9 cellular contexts compared by ENCODE assay signal in the genomic region with DNA sequence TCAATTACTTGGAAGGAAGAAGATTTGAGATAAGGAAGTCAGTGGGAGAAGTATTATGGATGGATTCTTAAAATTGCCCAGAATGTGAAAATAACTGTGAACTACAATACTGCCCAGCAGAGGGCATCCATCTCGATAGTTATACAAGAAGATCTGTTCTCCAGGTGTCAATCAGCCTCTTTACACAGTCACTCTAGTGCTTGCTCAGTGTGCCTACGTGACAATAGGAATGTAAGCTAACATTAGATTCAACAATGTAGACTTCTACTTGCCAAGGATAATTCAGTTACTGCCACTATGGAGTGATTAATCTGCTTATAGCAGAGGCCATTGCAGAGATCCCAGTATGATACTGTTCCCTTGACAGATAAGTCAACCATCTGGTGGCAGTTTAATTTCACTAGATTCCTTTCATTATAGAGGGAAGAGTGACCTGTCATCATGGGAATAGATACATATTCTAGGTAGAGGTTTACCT. TPM values are rescaled to one million over a fixed set of nuclear protein-coding genes. Genes with fewer than 3 reads are reported as not detected.
DNase-seq lines count a peak whose midpoint lies in the region; ATAC-seq, FAIRE-seq and TF ChIP-seq lines count a peak whose summit lies in the region.
"Had no signal": no experiment of that assay in that cellular context is flagged by ENCODE, and none has a peak within 500 bp of the region (broad histone marks: within the 10 kb centered on the region; RNA-seq: fewer than 3 reads in every experiment).

No MANE protein-coding gene starts in this region.

- DNase-seq in GM06990 (ENCODE audit: extremely low read depth, insufficient read length): no peak
- peak; percentile 7 for DNase-seq in NCI-H226
- DNase-seq in activated CD4-positive, alpha-beta memory T cell treated with anti-CD3 and anti-CD28 coated beads for 36 hours: peak; percentile 20
- DNase-seq in retinal pigment epithelial cell (ENCODE audit: low read depth): no peak
- no peak for DNase-seq in SKM-1 (lab: John Stamatoyannopoulos, UW; ENCODE audit: unreplicated experiment)

- CTCF ChIA-PET in activated CD4-positive, alpha-beta memory T cell treated with anti-CD3 and anti-CD28 coated beads for 36 hours (lab: Charles Lee): interaction anchor here (0.6 to 10.9 kb wide), 23 partner anchors 9 to 316 kb away, joined by 3 to 165 read pairs (median 4); a partner anchor contains a TSS

- FAIRE-seq in A204.1 (lab: Jason Lieb, UNC): peak; percentile 39
- FAIRE-seq: colon had no signal

- H3K27me3 ChIP-seq in GM06990 (replicated peaks; ENCODE audit: control insufficient read depth, insufficient read depth, low read length) (no peaks in the 10 kb centered on the region), gastroesophageal sphincter (no peaks in the 10 kb centered on the region)

- intact Hi-C loops in activated CD4-positive, alpha-beta memory T cell treated with anti-CD3 and anti-CD28 coated beads for 36 hours (cut with micrococcal nuclease): loop anchor here (1.0 kb wide), 3 partner anchors 230 to 318 kb away; no protein-coding TSS in a partner anchor

- TF ChIP-seq CTCF in GM06990 (IDR thresholded peaks at IDR 0.05; ENCODE audit: insufficient read depth, low read length, poor library complexity, severe bottlenecking) (peak; percentile 67), gastroesophageal sphincter (IDR thresholded peaks at IDR 0.05) (peak; percentile 38 to 59 (median 55)), retinal pigment epithelial cell (conservative IDR thresholded peaks at IDR 0.05; ENCODE audit: low read depth, low read length) (peak; percentile 58)

- no peak overlapping the region for H3K27ac Mint-ChIP-seq in activated CD4-positive, alpha-beta memory T cell treated with anti-CD3 and anti-CD28 coated beads for 36 hours

- peak; percentile 46 for ATAC-seq in HG03045 (IDR thresholded peaks at IDR 0.05; ENCODE audit: unreplicated experiment)
- no peak for ATAC-seq in gastroesophageal sphincter

- H3K36me3 ChIP-seq in GM06990 (ENCODE audit: control insufficient read depth, insufficient read depth, low read length): no peaks in the 10 kb centered on the region
- no peaks in the 10 kb centered on the region for H3K36me3 ChIP-seq in gastroesophageal sphincter

- no peaks in the 10 kb centered on the region for H3K27me3 Mint-ChIP-seq in activated CD4-positive, alpha-beta memory T cell treated with anti-CD3 and anti-CD28 coated beads for 36 hours

- H3K4me1 Mint-ChIP-seq in activated CD4-positive, alpha-beta memory T cell treated with anti-CD3 and anti-CD28 coated beads for 36 hours (ENCODE audit: low read depth): peaks cover 9% of the 10 kb centered on the region

- 5 to 28% methylated on average over 2 of the region's 2 CpGs for WGBS in gastroesophageal sphincter (ENCODE audit: low coverage in 1 of 2), 2 donors

- peaks cover 0 to 27% (median 0%) of the 10 kb centered on the region in 3 donors for H3K4me1 ChIP-seq in gastroesophageal sphincter

- no peak overlapping the region for H3K4me3 Mint-ChIP-seq in activated CD4-positive, alpha-beta memory T cell treated with anti-CD3 and anti-CD28 coated beads for 36 hours

- no peak overlapping the region for H3K27ac ChIP-seq in gastroesophageal sphincter

- POLR2A ChIA-PET in activated CD4-positive, alpha-beta memory T cell treated with anti-CD3 and anti-CD28 coated beads for 36 hours (lab: Charles Lee): no interaction called here

- no peak overlapping the region for H3K4me3 ChIP-seq in GM06990 (replicated peaks; ENCODE audit: low read depth, low read length)
- H3K4me3 ChIP-seq in gastroesophageal sphincter: no peak overlapping the region
- H3K4me3 ChIP-seq in retinal pigment epithelial cell (ENCODE audit: low read length): no peak overlapping the region

- no peak for TF ChIP-seq POLR2A in gastroesophageal sphincter (IDR thresholded peaks at IDR 0.05)

- no peaks in the 10 kb centered on the region for H3K9me3 ChIP-seq in gastroesophageal sphincter

- TF ChIP-seq EP300 in gastroesophageal sphincter (IDR thresholded peaks at IDR 0.05): no peak

- H3K9me3 Mint-ChIP-seq in activated CD4-positive, alpha-beta memory T cell treated with anti-CD3 and anti-CD28 coated beads for 36 hours: peaks cover 3% of the 10 kb centered on the region

- H3K36me3 Mint-ChIP-seq in activated CD4-positive, alpha-beta memory T cell treated with anti-CD3 and anti-CD28 coated beads for 36 hours: no peaks in the 10 kb centered on the region

RNA-seq across cellular contexts. Expression of a gene that starts 10.6 kb away (rescaled TPM):
- 10 to 100 TPM; 14.6 to 15.6 TPM for total RNA-seq in activated CD4-positive, alpha-beta memory T cell treated with anti-CD3 and anti-CD28 coated beads for 36 hours
- 100 to 1,000 TPM in 2 of 4 donors, 10 to 100 TPM in 2; 81.5 to 138 (median 107) TPM for total RNA-seq in gastroesophageal sphincter

RNA-seq across cellular contexts. Expression of a gene that starts 17.0 kb away (rescaled TPM):
- total RNA-seq in activated CD4-positive, alpha-beta memory T cell treated with anti-CD3 and anti-CD28 coated beads for 36 hours: under 1 TPM; 0.38 to 0.58 TPM
- 10 to 100 TPM; 17.2 to 22.3 (median 21.6) TPM for total RNA-seq in gastroesophageal sphincter

Comparison
In these comparisons a context has a peak if more than half of its experiments do, and no peak if none do; other contexts are left out.
1. DNase-seq: peak in NCI-H226 (single experiment) and activated CD4-positive, alpha-beta memory T cell treated with anti-CD3 and anti-CD28 coated beads for 36 hours (single experiment); none in GM06990 (single experiment), retinal pigment epithelial cell (single experiment) and SKM-1 (single experiment).
2. RNA of a gene that starts 10.6 kb away (total RNA-seq): 81.5 to 138 TPM in gastroesophageal sphincter; 14.6 to 15.6 TPM in activated CD4-positive, alpha-beta memory T cell treated with anti-CD3 and anti-CD28 coated beads for 36 hours; every median in the first group is over 4 times any median in the second.
3. RNA of a gene that starts 17.0 kb away (total RNA-seq): 17.2 to 22.3 TPM in gastroesophageal sphincter; 0.38 to 0.58 TPM in activated CD4-positive, alpha-beta memory T cell treated with anti-CD3 and anti-CD28 coated beads for 36 hours; every median in the first group is over 10 times any median in the second.
4. Peak in every context shown above with its lines, with median percentiles within 50 percentile points of each other: CTCF ChIP-seq.